2 cellular contexts compared by ENCODE assay signal in the genomic region with DNA sequence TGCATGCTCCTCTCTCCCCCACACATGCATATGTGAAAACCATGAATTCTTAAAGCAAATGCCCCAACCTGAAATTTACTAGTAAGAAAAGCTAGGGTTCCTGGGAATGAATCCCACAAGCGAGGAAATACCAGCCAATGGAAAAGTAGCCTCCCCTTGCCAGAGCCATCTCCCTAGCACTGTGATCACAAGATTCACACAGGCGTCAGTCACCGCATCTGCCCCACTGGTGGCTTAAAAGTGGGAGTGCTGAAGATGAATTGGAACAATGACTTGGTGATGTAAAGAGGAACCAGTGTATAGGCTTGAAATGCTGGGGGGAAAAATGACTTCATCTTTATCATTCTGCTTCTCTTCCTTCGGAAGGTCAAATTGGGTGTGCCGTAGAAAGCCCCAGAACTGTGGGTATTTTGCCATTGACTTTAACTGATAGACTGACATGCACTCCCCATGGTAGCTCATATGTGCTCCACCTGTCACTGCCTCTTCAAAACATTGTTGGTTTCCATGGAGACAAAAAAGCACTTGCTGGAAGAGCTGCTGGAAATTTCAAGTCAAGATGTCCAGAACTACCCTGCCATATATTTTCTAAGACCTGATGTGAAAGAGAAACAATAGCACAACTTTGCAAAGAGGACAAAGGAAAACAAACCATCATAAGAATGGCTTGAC.
A peak's percentile ranks its signal among the peaks of the same experiment; 100 is the strongest.
TF ChIP-seq lines count a peak whose summit lies in the region.

No MANE protein-coding gene starts in this region.

TF ChIP-seq in K562, 482 proteins besides CTCF, POLR2A, EP300 and RAD21 (continued from another document and continues in another):
- TF ChIP-seq, protein P1, sequence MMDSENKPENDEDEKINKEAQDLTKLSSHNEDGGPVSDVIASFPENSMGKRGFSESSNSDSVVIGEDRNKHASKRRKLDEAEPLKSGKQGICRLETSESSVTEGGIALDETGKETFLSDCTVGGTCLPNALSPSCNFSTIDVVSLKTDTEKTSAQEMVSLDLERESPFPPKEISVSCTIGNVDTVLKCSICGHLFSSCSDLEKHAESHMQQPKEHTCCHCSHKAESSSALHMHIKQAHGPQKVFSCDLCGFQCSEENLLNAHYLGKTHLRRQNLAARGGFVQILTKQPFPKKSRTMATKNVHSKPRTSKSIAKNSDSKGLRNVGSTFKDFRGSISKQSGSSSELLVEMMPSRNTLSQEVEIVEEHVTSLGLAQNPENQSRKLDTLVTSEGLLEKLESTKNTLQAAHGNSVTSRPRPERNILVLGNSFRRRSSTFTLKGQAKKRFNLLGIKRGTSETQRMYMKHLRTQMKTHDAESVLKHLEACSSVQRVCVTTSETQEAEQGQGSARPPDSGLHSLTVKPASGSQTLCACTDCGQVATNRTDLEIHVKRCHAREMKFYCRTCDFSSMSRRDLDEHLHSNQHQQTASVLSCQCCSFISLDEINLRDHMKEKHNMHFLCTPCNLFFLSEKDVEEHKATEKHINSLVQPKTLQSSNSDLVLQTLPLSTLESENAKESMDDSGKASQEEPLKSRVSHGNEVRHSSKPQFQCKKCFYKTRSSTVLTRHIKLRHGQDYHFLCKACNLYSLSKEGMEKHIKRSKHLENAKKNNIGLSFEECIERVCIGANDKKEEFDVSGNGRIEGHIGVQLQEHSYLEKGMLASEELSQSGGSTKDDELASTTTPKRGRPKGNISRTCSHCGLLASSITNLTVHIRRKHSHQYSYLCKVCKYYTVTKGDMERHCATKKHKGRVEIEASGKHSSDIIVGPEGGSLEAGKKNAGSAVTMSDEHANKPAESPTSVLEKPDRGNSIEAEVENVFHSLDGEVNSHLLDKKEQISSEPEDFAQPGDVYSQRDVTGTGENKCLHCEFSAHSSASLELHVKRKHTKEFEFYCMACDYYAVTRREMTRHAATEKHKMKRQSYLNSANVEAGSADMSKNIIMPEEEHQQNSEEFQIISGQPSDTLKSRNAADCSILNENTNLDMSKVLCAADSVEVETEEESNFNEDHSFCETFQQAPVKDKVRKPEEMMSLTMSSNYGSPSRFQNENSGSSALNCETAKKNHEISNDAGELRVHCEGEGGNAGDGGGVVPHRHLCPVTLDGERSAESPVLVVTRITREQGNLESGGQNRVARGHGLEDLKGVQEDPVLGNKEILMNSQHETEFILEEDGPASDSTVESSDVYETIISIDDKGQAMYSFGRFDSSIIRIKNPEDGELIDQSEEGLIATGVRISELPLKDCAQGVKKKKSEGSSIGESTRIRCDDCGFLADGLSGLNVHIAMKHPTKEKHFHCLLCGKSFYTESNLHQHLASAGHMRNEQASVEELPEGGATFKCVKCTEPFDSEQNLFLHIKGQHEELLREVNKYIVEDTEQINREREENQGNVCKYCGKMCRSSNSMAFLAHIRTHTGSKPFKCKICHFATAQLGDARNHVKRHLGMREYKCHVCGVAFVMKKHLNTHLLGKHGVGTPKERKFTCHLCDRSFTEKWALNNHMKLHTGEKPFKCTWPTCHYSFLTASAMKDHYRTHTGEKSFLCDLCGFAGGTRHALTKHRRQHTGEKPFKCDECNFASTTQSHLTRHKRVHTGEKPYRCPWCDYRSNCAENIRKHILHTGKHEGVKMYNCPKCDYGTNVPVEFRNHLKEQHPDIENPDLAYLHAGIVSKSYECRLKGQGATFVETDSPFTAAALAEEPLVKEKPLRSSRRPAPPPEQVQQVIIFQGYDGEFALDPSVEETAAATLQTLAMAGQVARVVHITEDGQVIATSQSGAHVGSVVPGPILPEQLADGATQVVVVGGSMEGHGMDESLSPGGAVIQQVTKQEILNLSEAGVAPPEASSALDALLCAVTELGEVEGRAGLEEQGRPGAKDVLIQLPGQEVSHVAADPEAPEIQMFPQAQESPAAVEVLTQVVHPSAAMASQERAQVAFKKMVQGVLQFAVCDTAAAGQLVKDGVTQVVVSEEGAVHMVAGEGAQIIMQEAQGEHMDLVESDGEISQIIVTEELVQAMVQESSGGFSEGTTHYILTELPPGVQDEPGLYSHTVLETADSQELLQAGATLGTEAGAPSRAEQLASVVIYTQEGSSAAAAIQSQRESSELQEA (IDR thresholded peaks at IDR 0.05; ENCODE audit: low read depth), result no peak
- TF ChIP-seq DEAF1 (CRISPR knock-in tag; IDR thresholded peaks at IDR 0.05) (no peak), HMGXB4 (CRISPR knock-in tag; IDR thresholded peaks at IDR 0.05) (no peak), NFIX (CRISPR knock-in tag; IDR thresholded peaks at IDR 0.05; ENCODE audit: low read depth) (no peak)
- TF ChIP-seq, protein P2, sequence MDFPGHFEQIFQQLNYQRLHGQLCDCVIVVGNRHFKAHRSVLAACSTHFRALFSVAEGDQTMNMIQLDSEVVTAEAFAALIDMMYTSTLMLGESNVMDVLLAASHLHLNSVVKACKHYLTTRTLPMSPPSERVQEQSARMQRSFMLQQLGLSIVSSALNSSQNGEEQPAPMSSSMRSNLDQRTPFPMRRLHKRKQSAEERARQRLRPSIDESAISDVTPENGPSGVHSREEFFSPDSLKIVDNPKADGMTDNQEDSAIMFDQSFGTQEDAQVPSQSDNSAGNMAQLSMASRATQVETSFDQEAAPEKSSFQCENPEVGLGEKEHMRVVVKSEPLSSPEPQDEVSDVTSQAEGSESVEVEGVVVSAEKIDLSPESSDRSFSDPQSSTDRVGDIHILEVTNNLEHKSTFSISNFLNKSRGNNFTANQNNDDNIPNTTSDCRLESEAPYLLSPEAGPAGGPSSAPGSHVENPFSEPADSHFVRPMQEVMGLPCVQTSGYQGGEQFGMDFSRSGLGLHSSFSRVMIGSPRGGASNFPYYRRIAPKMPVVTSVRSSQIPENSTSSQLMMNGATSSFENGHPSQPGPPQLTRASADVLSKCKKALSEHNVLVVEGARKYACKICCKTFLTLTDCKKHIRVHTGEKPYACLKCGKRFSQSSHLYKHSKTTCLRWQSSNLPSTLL (IDR thresholded peaks at IDR 0.05), result no peak

TF ChIP-seq in neural cell, 6 proteins besides CTCF, POLR2A, EP300 and RAD21 (continued from another document):
- TF ChIP-seq, protein P3, sequence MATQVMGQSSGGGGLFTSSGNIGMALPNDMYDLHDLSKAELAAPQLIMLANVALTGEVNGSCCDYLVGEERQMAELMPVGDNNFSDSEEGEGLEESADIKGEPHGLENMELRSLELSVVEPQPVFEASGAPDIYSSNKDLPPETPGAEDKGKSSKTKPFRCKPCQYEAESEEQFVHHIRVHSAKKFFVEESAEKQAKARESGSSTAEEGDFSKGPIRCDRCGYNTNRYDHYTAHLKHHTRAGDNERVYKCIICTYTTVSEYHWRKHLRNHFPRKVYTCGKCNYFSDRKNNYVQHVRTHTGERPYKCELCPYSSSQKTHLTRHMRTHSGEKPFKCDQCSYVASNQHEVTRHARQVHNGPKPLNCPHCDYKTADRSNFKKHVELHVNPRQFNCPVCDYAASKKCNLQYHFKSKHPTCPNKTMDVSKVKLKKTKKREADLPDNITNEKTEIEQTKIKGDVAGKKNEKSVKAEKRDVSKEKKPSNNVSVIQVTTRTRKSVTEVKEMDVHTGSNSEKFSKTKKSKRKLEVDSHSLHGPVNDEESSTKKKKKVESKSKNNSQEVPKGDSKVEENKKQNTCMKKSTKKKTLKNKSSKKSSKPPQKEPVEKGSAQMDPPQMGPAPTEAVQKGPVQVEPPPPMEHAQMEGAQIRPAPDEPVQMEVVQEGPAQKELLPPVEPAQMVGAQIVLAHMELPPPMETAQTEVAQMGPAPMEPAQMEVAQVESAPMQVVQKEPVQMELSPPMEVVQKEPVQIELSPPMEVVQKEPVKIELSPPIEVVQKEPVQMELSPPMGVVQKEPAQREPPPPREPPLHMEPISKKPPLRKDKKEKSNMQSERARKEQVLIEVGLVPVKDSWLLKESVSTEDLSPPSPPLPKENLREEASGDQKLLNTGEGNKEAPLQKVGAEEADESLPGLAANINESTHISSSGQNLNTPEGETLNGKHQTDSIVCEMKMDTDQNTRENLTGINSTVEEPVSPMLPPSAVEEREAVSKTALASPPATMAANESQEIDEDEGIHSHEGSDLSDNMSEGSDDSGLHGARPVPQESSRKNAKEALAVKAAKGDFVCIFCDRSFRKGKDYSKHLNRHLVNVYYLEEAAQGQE (IDR thresholded peaks at IDR 0.05; ENCODE audit: borderline replicate concordance), result peak; percentile 54
- TF ChIP-seq SMC3 (conservative IDR thresholded peaks at IDR 0.05; ENCODE audit: poor library complexity) (peak; percentile 31), EZH2 (IDR thresholded peaks at IDR 0.05; ENCODE audit: borderline replicate concordance, insufficient read depth, low read length, poor library complexity, severe bottlenecking) (no peak)
TF ChIP-seq in neural cell: peak in this region for 4.
